In the genomic region with DNA sequence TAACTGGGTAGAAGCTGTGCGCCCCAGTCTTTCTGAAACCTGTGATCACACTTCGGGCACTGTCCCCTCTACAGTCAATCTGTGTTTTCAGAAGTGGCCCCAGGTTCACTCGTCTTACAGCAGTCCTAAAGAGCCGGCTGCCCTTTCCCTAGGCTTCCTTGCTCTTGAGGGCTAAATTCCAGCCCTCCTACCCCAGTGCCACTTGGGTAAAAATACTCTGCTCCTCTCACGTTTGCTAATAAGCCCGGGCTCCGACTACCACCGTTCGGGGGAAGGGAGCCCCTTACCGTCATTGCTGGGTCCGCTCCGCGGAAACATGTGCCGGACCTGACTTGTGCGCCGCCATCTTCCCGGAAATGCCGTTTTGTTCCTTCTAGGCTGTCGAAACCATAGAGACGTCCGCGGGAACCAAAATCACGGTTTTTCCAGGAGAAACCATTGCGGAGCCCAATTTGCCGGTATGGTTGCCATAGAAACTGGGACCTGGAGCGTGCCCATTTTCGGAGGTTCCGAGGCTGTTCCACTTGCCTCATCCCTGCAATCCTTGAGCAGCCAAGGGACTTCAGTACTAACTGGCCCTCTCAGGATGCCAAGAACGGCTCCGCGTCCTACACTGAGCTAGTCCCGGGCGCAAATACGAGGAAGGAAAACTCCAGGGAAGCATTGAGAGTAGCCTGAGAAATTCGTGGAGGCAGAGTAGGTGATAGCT, we compare ENCODE assay signal across 8 cellular contexts. TPM values are rescaled to one million over a fixed set of nuclear protein-coding genes. Genes with fewer than 3 reads are reported as not detected.
DNase-seq lines count a peak whose midpoint lies in the region; ATAC-seq and TF ChIP-seq lines count a peak whose summit lies in the region.

Gene GPATCH4, minus strand, starts transcription at position 358 of the 709 bp plus-strand sequence.

- H3K36me3 Mint-ChIP-seq in Caco-2 (ENCODE audit: insufficient read depth, unreplicated experiment) (peaks cover 23% of the 10 kb centered on the region), GM23338 (ENCODE audit: low read depth) (peaks cover 33% of the 10 kb centered on the region), T-helper 17 cell (ENCODE audit: low read depth) (peaks cover 7% of the 10 kb centered on the region), progenitor cell of endocrine pancreas (ENCODE audit: insufficient read depth) (peaks cover 5% of the 10 kb centered on the region)

- H3K9me3 ChIP-seq in Caco-2 = no peaks in the 10 kb centered on the region
- no peaks in the 10 kb centered on the region for H3K9me3 ChIP-seq in T-helper 17 cell (ENCODE audit: control insufficient read depth, low read length, poor library complexity, severe bottlenecking)
- H3K9me3 ChIP-seq in left ventricle myocardium inferior (replicated peaks) = no peaks in the 10 kb centered on the region
- no peaks in the 10 kb centered on the region for H3K9me3 ChIP-seq in upper lobe of right lung

- H3K4me1 Mint-ChIP-seq in Caco-2 (ENCODE audit: low read depth, unreplicated experiment) (no peaks in the 10 kb centered on the region), GM23338 (peaks cover 10% of the 10 kb centered on the region; the same call in 2 of the 3 replicates), T-helper 17 cell (peaks cover 31% of the 10 kb centered on the region), progenitor cell of endocrine pancreas (ENCODE audit: low read depth) (peaks cover 7% of the 10 kb centered on the region)

- H3K27me3 ChIP-seq in Caco-2 (replicated peaks; ENCODE audit: control insufficient read depth, insufficient read depth, low read length) (no peaks in the 10 kb centered on the region), GM23338 (ENCODE audit: insufficient read depth) (no peaks in the 10 kb centered on the region), left ventricle myocardium inferior (ENCODE audit: low read depth) (no peaks in the 10 kb centered on the region), upper lobe of right lung (no peaks in the 10 kb centered on the region)

- POLR2A ChIA-PET in Caco-2 (lab: Charles Lee) = interaction anchor here (0.6 to 1.0 kb wide), 3 partner anchors 10 to 144 kb away, joined by 5 to 12 read pairs (median 8); partner anchors contain the start of genes MEF2D and NAXE

- peaks cover 46% of the 10 kb centered on the region for H3F3A ChIP-seq in GM23338 (replicated peaks; ENCODE audit: low read depth)

- H3K36me3 ChIP-seq in Caco-2 (ENCODE audit: control insufficient read depth, insufficient read depth, low read length) = 0 out of 2 replicates have a peak, but pooled peaks cover 1% of the 10 kb centered on the region
- H3K36me3 ChIP-seq in GM23338 (ENCODE audit: insufficient read depth) = peaks cover 18% of the 10 kb centered on the region
- H3K36me3 ChIP-seq in left ventricle myocardium inferior = peaks cover 19% of the 10 kb centered on the region
- peaks cover 25% of the 10 kb centered on the region for H3K36me3 ChIP-seq in upper lobe of right lung

- DNase-seq in Caco-2 = peak; percentile 85
- DNase-seq in GM23338 (ENCODE audit: low spot score) = peak; percentile 98
- peak; percentile 98 for DNase-seq in NCI-H1694 (lab: John Stamatoyannopoulos, UW)
- peak; percentile 47 to 61 (median 55) for DNase-seq in T-helper 17 cell
- peak in 53 of 56 donors; percentile 30 to 89 (median 73) for DNase-seq in amygdala (lab: John Stamatoyannopoulos, UW)
- peak; percentile 68 for DNase-seq in left ventricle myocardium inferior
- DNase-seq in progenitor cell of endocrine pancreas (ENCODE audit: low spot score, unreplicated experiment) = no peak
- peak; percentile 84 for DNase-seq in upper lobe of right lung

- H3K4me3 Mint-ChIP-seq in Caco-2 (ENCODE audit: unreplicated experiment) = peak within 1 kb of the TSS; percentile 79
- H3K4me3 Mint-ChIP-seq in GM23338 = peak within 1 kb of the TSS; percentile 97
- H3K4me3 Mint-ChIP-seq in T-helper 17 cell = peak within 1 kb of the TSS; percentile 99
- H3K4me3 Mint-ChIP-seq in progenitor cell of endocrine pancreas (ENCODE audit: low read depth) = peak within 1 kb of the TSS; percentile 89

- H3K4me3 ChIP-seq in Caco-2 (ENCODE audit: low read depth, low read length) (peak within 1 kb of the TSS; percentile 84), GM23338 (peak within 1 kb of the TSS; percentile 96), left ventricle myocardium inferior (peak within 1 kb of the TSS; percentile 76), upper lobe of right lung (peak within 1 kb of the TSS; percentile 73)

- H3K9me3 Mint-ChIP-seq in Caco-2 (ENCODE audit: unreplicated experiment) (no peaks in the 10 kb centered on the region), GM23338 (no peaks in the 10 kb centered on the region), progenitor cell of endocrine pancreas (ENCODE audit: low read depth) (no peaks in the 10 kb centered on the region)

- CTCF ChIA-PET in Caco-2 (lab: Charles Lee) = interaction anchor here (0.9 to 1.0 kb wide), 2 partner anchors 10 to 216 kb away, joined by 3 to 5 read pairs; partner anchors contain the start of gene NAXE

- peaks cover 9% of the 10 kb centered on the region for H4K20me1 ChIP-seq in GM23338 (replicated peaks; ENCODE audit: insufficient read depth)

- TF ChIP-seq CTCF in Caco-2 (IDR thresholded peaks at IDR 0.05; ENCODE audit: insufficient read depth in 1 of 2, low read depth in 1 of 2, low read length in 1 of 2, severe bottlenecking in 1 of 2, unreplicated experiment in 1 of 2) (no peak), GM23338 (conservative IDR thresholded peaks at IDR 0.05; ENCODE audit: low read depth in 2 of 2) (no peak), left ventricle myocardium inferior (IDR thresholded peaks at IDR 0.05; ENCODE audit: borderline replicate concordance) (no peak), progenitor cell of endocrine pancreas (IDR thresholded peaks at IDR 0.05; ENCODE audit: unreplicated experiment) (no peak), upper lobe of right lung (IDR thresholded peaks at IDR 0.05) (no peak)

- H3K4me1 ChIP-seq in Caco-2 (peaks cover 8% of the 10 kb centered on the region; the same call in 1 of the 2 replicates), GM23338 (ENCODE audit: insufficient read depth) (no peaks in the 10 kb centered on the region; the same call in 1 of the 2 replicates), left ventricle myocardium inferior (peaks cover 30% of the 10 kb centered on the region), upper lobe of right lung (peaks cover 22% of the 10 kb centered on the region)

- BruUV-seq in Caco-2 (replicated peaks; lab: Mats Ljungman, UMichigan) = no TSS peak

- H3K79me2 ChIP-seq in GM23338 (replicated peaks; ENCODE audit: insufficient read depth) = peaks cover 27% of the 10 kb centered on the region

- peak within 1 kb of the TSS; percentile 80 for H3K4me2 ChIP-seq in GM23338

- no peaks in the 10 kb centered on the region for H3K27me3 Mint-ChIP-seq in Caco-2 (ENCODE audit: insufficient read depth, unreplicated experiment)
- H3K27me3 Mint-ChIP-seq in GM23338 (ENCODE audit: insufficient read depth, low read depth, poor library complexity) = peaks cover 9% of the 10 kb centered on the region
- H3K27me3 Mint-ChIP-seq in T-helper 17 cell = no peaks in the 10 kb centered on the region
- H3K27me3 Mint-ChIP-seq in progenitor cell of endocrine pancreas = no peaks in the 10 kb centered on the region

- no peaks in the 10 kb centered on the region for H3K9me2 ChIP-seq in GM23338 (ENCODE audit: insufficient read depth)

- H2AFZ ChIP-seq in GM23338 = peak within 1 kb of the TSS; percentile 94

- intact Hi-C loops in Caco-2 (cut with micrococcal nuclease; ENCODE audit: unreplicated experiment) = loop anchor here (1.0 to 10.0 kb wide), 3 partner anchors 10 to 216 kb away; partner anchors contain the start of genes MEF2D and NAXE
- intact Hi-C loops in left ventricle myocardium inferior (cut with micrococcal nuclease) = loop anchor here (10.0 kb wide), 1 partner anchor 146 kb away; no protein-coding TSS in a partner anchor
- intact Hi-C loops in upper lobe of right lung (cut with DNase I) = no loop called here

- ATAC-seq in GM23338 (peak; percentile 88), T-helper 17 cell (peak; percentile 83), upper lobe of right lung (peak; percentile 91)

- H3K27ac Mint-ChIP-seq in Caco-2 (ENCODE audit: unreplicated experiment) (peak within 1 kb of the TSS; percentile 88), GM23338 (peak within 1 kb of the TSS; percentile 98), T-helper 17 cell (peak within 1 kb of the TSS; percentile 98), progenitor cell of endocrine pancreas (peak within 1 kb of the TSS; percentile 94)

- H3K27ac ChIP-seq in GM23338 (ENCODE audit: low read depth) = peak within 1 kb of the TSS; percentile 92
- H3K27ac ChIP-seq in left ventricle myocardium inferior (replicated peaks) = peak within 1 kb of the TSS; percentile 86
- peak within 1 kb of the TSS; percentile 78 for H3K27ac ChIP-seq in upper lobe of right lung

TF ChIP-seq in GM23338, 12 proteins besides CTCF, POLR2A, EP300 and RAD21 (continues in another document):
- peak; percentile 51; the same call in 1 of the 2 replicates for TF ChIP-seq CREB1 (CRISPR knock-in tag; IDR thresholded peaks at IDR 0.05; ENCODE audit: low read depth)
- TF ChIP-seq, protein P1, sequence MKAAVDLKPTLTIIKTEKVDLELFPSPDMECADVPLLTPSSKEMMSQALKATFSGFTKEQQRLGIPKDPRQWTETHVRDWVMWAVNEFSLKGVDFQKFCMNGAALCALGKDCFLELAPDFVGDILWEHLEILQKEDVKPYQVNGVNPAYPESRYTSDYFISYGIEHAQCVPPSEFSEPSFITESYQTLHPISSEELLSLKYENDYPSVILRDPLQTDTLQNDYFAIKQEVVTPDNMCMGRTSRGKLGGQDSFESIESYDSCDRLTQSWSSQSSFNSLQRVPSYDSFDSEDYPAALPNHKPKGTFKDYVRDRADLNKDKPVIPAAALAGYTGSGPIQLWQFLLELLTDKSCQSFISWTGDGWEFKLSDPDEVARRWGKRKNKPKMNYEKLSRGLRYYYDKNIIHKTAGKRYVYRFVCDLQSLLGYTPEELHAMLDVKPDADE (IDR thresholded peaks at IDR 0.05) = peak; percentile 78
- TF ChIP-seq POLR2AphosphoS5 (IDR thresholded peaks at IDR 0.05; ENCODE audit: low read depth) = peak; percentile 87

RNA-seq across cellular contexts. Expression of gene GPATCH4, which starts in this region (rescaled TPM):
- total RNA-seq in Caco-2 (2022) (52.5 and 53.5 TPM in 2 replicates), T-helper 17 cell (10 to 100 TPM; 39.2 to 39.6 TPM), left ventricle myocardium inferior (15.1 TPM), progenitor cell of endocrine pancreas (26.2 and 27.0 TPM in 2 replicates), upper lobe of right lung (22.4 TPM)
- total RNA-seq in GM23338 (2014; rRNA removed; shearing (Covaris generic)) = 58.9 and 95.7 TPM in 2 replicates
- 174 and 187 TPM in 2 replicates for polyA plus RNA-seq in GM23338 (2016; fragmentation: Nextera tagmentation; extraction: Ambion mirVana)
